10 cellular contexts compared by ENCODE assay signal in the genomic region with DNA sequence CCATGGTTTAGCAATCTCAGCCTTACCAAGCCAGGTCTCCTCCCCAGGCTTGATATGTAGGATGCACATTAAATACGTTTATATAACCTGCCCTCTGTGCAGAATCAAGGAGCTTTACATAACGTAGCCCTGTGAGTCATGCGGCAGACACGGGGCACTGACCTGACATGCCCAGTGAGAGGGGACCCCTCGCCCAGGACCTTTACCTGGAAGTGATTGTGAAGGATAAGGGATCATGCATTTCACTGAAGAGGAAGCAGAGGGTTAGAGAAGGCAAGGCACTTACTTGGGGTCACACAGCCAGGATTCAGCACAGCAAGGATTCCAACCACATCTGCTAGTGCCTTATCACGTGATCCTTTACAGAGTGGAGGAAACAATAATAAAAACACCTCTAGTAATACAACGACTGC. TPM values are rescaled to one million over a fixed set of nuclear protein-coding genes. Genes with fewer than 3 reads are reported as not detected.
DNase-seq lines count a peak whose midpoint lies in the region; ATAC-seq and TF ChIP-seq lines count a peak whose summit lies in the region.
"Had no signal": no experiment of that assay in that cellular context is flagged by ENCODE, and none has a peak within 500 bp of the region (broad histone marks: within the 10 kb centered on the region; RNA-seq: fewer than 3 reads in every experiment).

No MANE protein-coding gene starts in this region.

- peak overlapping the region in 1 of 4 donors; percentile 68 for H3K4me3 ChIP-seq in esophagus squamous epithelium

- DNase-seq in activated T-cell treated with anti-CD3 and anti-CD28 coated beads, Interleukin-2, amount 50 U/mL, for 4 hours = no peak
- DNase-seq in activated T-cell treated with anti-CD3 and anti-CD28 coated beads for 4 hours = no peak
- DNase-seq in activated CD8-positive, alpha-beta T cell treated with anti-CD3 and anti-CD28 coated beads for 36 hours = no peak
- DNase-seq in esophagus squamous epithelium (lab: John Stamatoyannopoulos, UW) = no peak
- no peak for DNase-seq in stimulated activated naive B cell treated with anti-CD40 and anti-IgM and Interleukin-4, amounts not matched to agents 10 μg/mL and 1 μg/mL and 100 μg/mL, for 72 hours
- DNase-seq in HK-2 (ENCODE audit: unreplicated experiment) = no peak
- DNase-seq in cerebellum (ENCODE audit: low spot score) = no peak
- no peak for DNase-seq in stimulated activated CD4-positive, alpha-beta T cell treated with anti-CD3 and anti-CD28 coated beads, Interleukin-4, amount 100 ng/mL, for 1 hour
- DNase-seq: amygdala, C1 segment of cervical spinal cord had no signal

- H3K27me3 ChIP-seq in esophagus squamous epithelium = no peaks in the 10 kb centered on the region

- POLR2A ChIA-PET in activated CD8-positive, alpha-beta T cell treated with anti-CD3 and anti-CD28 coated beads for 36 hours (lab: Charles Lee) = interaction anchor here (1.1 to 3.7 kb wide), 3 partner anchors 9 to 30 kb away, joined by 11 to 15 read pairs (median 12); a partner anchor contains a TSS

- H3K9me3 ChIP-seq in esophagus squamous epithelium = no peaks in the 10 kb centered on the region

- H3K36me3 ChIP-seq in esophagus squamous epithelium = no peaks in the 10 kb centered on the region

- no peaks in the 10 kb centered on the region for H3K9me3 Mint-ChIP-seq in activated T-cell treated with anti-CD3 and anti-CD28 coated beads, Interleukin-2, amount 50 U/mL, for 4 hours
- H3K9me3 Mint-ChIP-seq in activated CD8-positive, alpha-beta T cell treated with anti-CD3 and anti-CD28 coated beads for 36 hours = no peaks in the 10 kb centered on the region
- no peaks in the 10 kb centered on the region for H3K9me3 Mint-ChIP-seq in stimulated activated naive B cell treated with anti-CD40 and anti-IgM and Interleukin-4, amounts not matched to agents 10 μg/mL and 1 μg/mL and 100 μg/mL, for 72 hours

- H3K27me3 Mint-ChIP-seq in activated T-cell treated with anti-CD3 and anti-CD28 coated beads, Interleukin-2, amount 50 U/mL, for 4 hours (ENCODE audit: low read depth) = no peaks in the 10 kb centered on the region
- no peaks in the 10 kb centered on the region for H3K27me3 Mint-ChIP-seq in activated CD8-positive, alpha-beta T cell treated with anti-CD3 and anti-CD28 coated beads for 36 hours
- H3K27me3 Mint-ChIP-seq in stimulated activated naive B cell treated with anti-CD40 and anti-IgM and Interleukin-4, amounts not matched to agents 10 μg/mL and 1 μg/mL and 100 μg/mL, for 72 hours = no peaks in the 10 kb centered on the region

- ATAC-seq in activated T-cell treated with anti-CD3 and anti-CD28 coated beads, Interleukin-2, amount 50 U/mL, for 4 hours = no peak
- no peak for ATAC-seq in activated CD8-positive, alpha-beta T cell treated with anti-CD3 and anti-CD28 coated beads for 36 hours
- ATAC-seq in stimulated activated naive B cell treated with anti-CD40 and anti-IgM and Interleukin-4, amounts not matched to agents 10 μg/mL and 1 μg/mL and 100 μg/mL, for 72 hours (replicated peaks) = no peak

- no peak for TF ChIP-seq CTCF in activated CD8-positive, alpha-beta T cell treated with anti-CD3 and anti-CD28 coated beads for 36 hours (IDR thresholded peaks at IDR 0.05)
- no peak for TF ChIP-seq CTCF in esophagus squamous epithelium (IDR thresholded peaks at IDR 0.05)

- H3K36me3 Mint-ChIP-seq in activated T-cell treated with anti-CD3 and anti-CD28 coated beads, Interleukin-2, amount 50 U/mL, for 4 hours (ENCODE audit: insufficient read depth) = no peaks in the 10 kb centered on the region
- peaks cover 5% of the 10 kb centered on the region for H3K36me3 Mint-ChIP-seq in activated CD8-positive, alpha-beta T cell treated with anti-CD3 and anti-CD28 coated beads for 36 hours (ENCODE audit: low read depth)
- H3K36me3 Mint-ChIP-seq in stimulated activated naive B cell treated with anti-CD40 and anti-IgM and Interleukin-4, amounts not matched to agents 10 μg/mL and 1 μg/mL and 100 μg/mL, for 72 hours = peaks cover 0 to 3% of the 10 kb centered on the region in 2 donors

- CTCF ChIA-PET in activated CD8-positive, alpha-beta T cell treated with anti-CD3 and anti-CD28 coated beads for 36 hours (lab: Charles Lee) = interaction anchor here (1.4 to 6.0 kb wide), 4 partner anchors 9 to 31 kb away, joined by 3 to 72 read pairs (median 22); no protein-coding TSS in a partner anchor

- intact Hi-C loops in activated CD8-positive, alpha-beta T cell treated with anti-CD3 and anti-CD28 coated beads for 36 hours (cut with micrococcal nuclease) = no loop called here
- intact Hi-C loops in esophagus squamous epithelium (cut with DNase I) = no loop called here

- TF ChIP-seq POLR2A in esophagus squamous epithelium (IDR thresholded peaks at IDR 0.05) = peak in 2 of 4 donors; percentile 24 to 29

- WGBS in esophagus squamous epithelium, 2 donors = 33 to 34% methylated on average over 6 of the region's 7 CpGs

- peaks cover 25 to 87% (median 55%) of the 10 kb centered on the region in 3 donors for H3K4me1 ChIP-seq in esophagus squamous epithelium

- peak overlapping the region; percentile 60 for H3K27ac Mint-ChIP-seq in activated CD8-positive, alpha-beta T cell treated with anti-CD3 and anti-CD28 coated beads for 36 hours
- H3K27ac Mint-ChIP-seq in stimulated activated naive B cell treated with anti-CD40 and anti-IgM and Interleukin-4, amounts not matched to agents 10 μg/mL and 1 μg/mL and 100 μg/mL, for 72 hours = peak overlapping the region; percentile 74

- peaks cover 59% of the 10 kb centered on the region for H3K4me1 Mint-ChIP-seq in activated T-cell treated with anti-CD3 and anti-CD28 coated beads, Interleukin-2, amount 50 U/mL, for 4 hours (ENCODE audit: low read depth)
- H3K4me1 Mint-ChIP-seq in activated CD8-positive, alpha-beta T cell treated with anti-CD3 and anti-CD28 coated beads for 36 hours (ENCODE audit: low read depth) = peaks cover 42% of the 10 kb centered on the region
- peaks cover 33 to 56% of the 10 kb centered on the region in 2 donors for H3K4me1 Mint-ChIP-seq in stimulated activated naive B cell treated with anti-CD40 and anti-IgM and Interleukin-4, amounts not matched to agents 10 μg/mL and 1 μg/mL and 100 μg/mL, for 72 hours

- peak overlapping the region; percentile 61 for H3K4me3 Mint-ChIP-seq in activated T-cell treated with anti-CD3 and anti-CD28 coated beads, Interleukin-2, amount 50 U/mL, for 4 hours
- peak overlapping the region; percentile 61 for H3K4me3 Mint-ChIP-seq in activated CD8-positive, alpha-beta T cell treated with anti-CD3 and anti-CD28 coated beads for 36 hours
- H3K4me3 Mint-ChIP-seq in stimulated activated naive B cell treated with anti-CD40 and anti-IgM and Interleukin-4, amounts not matched to agents 10 μg/mL and 1 μg/mL and 100 μg/mL, for 72 hours = peak overlapping the region; percentile 28 to 60

- H3K27ac ChIP-seq in esophagus squamous epithelium = peak overlapping the region; percentile 88 to 97 (median 90)

RNA-seq across cellular contexts. Expression of a gene that starts 18.9 kb away (rescaled TPM):
- 10 to 100 TPM; 10.5 to 13.4 (median 13.2) TPM for total RNA-seq in activated T-cell treated with anti-CD3 and anti-CD28 coated beads, Interleukin-2, amount 50 U/mL, for 4 hours
- total RNA-seq in activated CD8-positive, alpha-beta T cell treated with anti-CD3 and anti-CD28 coated beads for 36 hours = 10 to 100 TPM; 70.0 to 71.2 TPM
- 1 to 10 TPM; 1.7 to 4.6 (median 2.5) TPM for total RNA-seq in esophagus squamous epithelium
- 2.5 TPM for total RNA-seq in cerebellum

RNA-seq across cellular contexts. Expression of a gene that starts 25.2 kb away (rescaled TPM):
- 10 to 100 TPM; 68.0 to 86.2 (median 85.7) TPM for total RNA-seq in activated T-cell treated with anti-CD3 and anti-CD28 coated beads, Interleukin-2, amount 50 U/mL, for 4 hours
- 10 to 100 TPM; 41.6 to 46.5 TPM for total RNA-seq in activated CD8-positive, alpha-beta T cell treated with anti-CD3 and anti-CD28 coated beads for 36 hours
- total RNA-seq in esophagus squamous epithelium = 10 to 100 TPM; 27.7 to 80.9 (median 48.5) TPM
- total RNA-seq in cerebellum = 36.9 TPM

RNA-seq across cellular contexts. Expression of a gene that starts 42.4 kb away (rescaled TPM):
- total RNA-seq in activated T-cell treated with anti-CD3 and anti-CD28 coated beads, Interleukin-2, amount 50 U/mL, for 4 hours = 10 to 100 TPM; 45.2 to 57.3 (median 49.1) TPM
- 10 to 100 TPM in 1 of 2 experiments, 1 to 10 TPM in 1; 9.8 to 11.6 TPM for total RNA-seq in activated CD8-positive, alpha-beta T cell treated with anti-CD3 and anti-CD28 coated beads for 36 hours
- total RNA-seq in esophagus squamous epithelium = 10 to 100 TPM in 1 of 4 donors, 1 to 10 TPM in 3; 7.3 to 12.4 (median 9.8) TPM
- 2.9 TPM for total RNA-seq in cerebellum

RNA-seq across cellular contexts. Expression of a gene that starts 44.0 kb away (rescaled TPM):
- total RNA-seq in activated T-cell treated with anti-CD3 and anti-CD28 coated beads, Interleukin-2, amount 50 U/mL, for 4 hours = 1 to 10 TPM; 1.6 to 6.8 (median 4.1) TPM
- total RNA-seq in activated CD8-positive, alpha-beta T cell treated with anti-CD3 and anti-CD28 coated beads for 36 hours = 1 to 10 TPM; 4.6 to 5.8 TPM
- total RNA-seq in esophagus squamous epithelium = 100 to 1,000 TPM in 2 of 4 donors, 10 to 100 TPM in 2; 53.1 to 166 (median 87.8) TPM
- 1.4 TPM for total RNA-seq in cerebellum

RNA-seq across cellular contexts. Expression of a gene that starts 48.0 kb away (rescaled TPM):
- total RNA-seq in activated T-cell treated with anti-CD3 and anti-CD28 coated beads, Interleukin-2, amount 50 U/mL, for 4 hours = 1 to 10 TPM in 2 of 3 donors, under 1 TPM in 1; 0.83 to 1.5 (median 1.5) TPM
- total RNA-seq in activated CD8-positive, alpha-beta T cell treated with anti-CD3 and anti-CD28 coated beads for 36 hours = 1 to 10 TPM; 2.6 to 3.0 TPM
- total RNA-seq in esophagus squamous epithelium (1 to 10 TPM; 1.9 to 7.2 (median 4.2) TPM), cerebellum (36.0 TPM)

Comparison
In these comparisons a context has a peak if more than half of its experiments do, and no peak if none do; other contexts are left out.
1. RNA of a gene that starts 18.9 kb away (total RNA-seq): 70.0 to 71.2 TPM in activated CD8-positive, alpha-beta T cell treated with anti-CD3 and anti-CD28 coated beads for 36 hours; 10.5 to 13.4 TPM in activated T-cell treated with anti-CD3 and anti-CD28 coated beads, Interleukin-2, amount 50 U/mL, for 4 hours, 1.7 to 4.6 TPM in esophagus squamous epithelium and 2.5 TPM in cerebellum (single experiment); every median in the first group is over 4 times any median in the second.
2. Peak in every context shown above with its lines, with median percentiles within 50 percentile points of each other: H3K4me3 Mint-ChIP-seq.